9 cellular contexts compared by ENCODE assay signal in genomic region chr3:149534671-149535394, GRCh38.
DNase-seq lines count a peak whose midpoint lies in the region; ATAC-seq and TF ChIP-seq lines count a peak whose summit lies in the region.
"Had no signal": no experiment of that assay in that cellular context is flagged by ENCODE, and none has a peak within 500 bp of the region (broad histone marks: within the 10 kb centered on the region; RNA-seq: fewer than 3 reads in every experiment).

No MANE protein-coding gene starts in this region.

- 68% methylated on average over 7 of the region's 7 CpGs for WGBS in HUES64
- 62 to 74% (median 70%) methylated on average over 7 of the region's 7 CpGs for WGBS in spleen, 5 donors

- H3K9me3 ChIP-seq in HUES64 (ENCODE audit: insufficient read depth, low read depth, low read length) = no peaks in the 10 kb centered on the region
- no peaks in the 10 kb centered on the region for H3K9me3 ChIP-seq in SJSA1 (replicated peaks)
- no peaks in the 10 kb centered on the region for H3K9me3 ChIP-seq in spleen

- DNase-seq in SJSA1 (ENCODE audit: low read depth in 1 of 2, low spot score in 2 of 2) (peak; percentile 46 to 63), left cardiac atrium (peak; percentile 37), spleen (no peak)
- DNase-seq in stimulated activated CD4-positive, alpha-beta T cell treated with anti-CD3 and anti-CD28 coated beads, Interleukin-2, amount 100 ng/mL, for 24 hours = no peak

- H3K27me3 ChIP-seq in HUES64 (ENCODE audit: insufficient read depth, low read length) = no peaks in the 10 kb centered on the region
- H3K27me3 ChIP-seq in SJSA1 (replicated peaks) = no peaks in the 10 kb centered on the region
- no peaks in the 10 kb centered on the region for H3K27me3 ChIP-seq in spleen (replicated peaks in 1 of 7)

- H3K9ac ChIP-seq in HUES64 (ENCODE audit: low read depth, low read length) = no peak overlapping the region

- H3K27ac ChIP-seq in HUES64 (ENCODE audit: low read depth, low read length) = peak overlapping the region; percentile 49; the same call in 1 of the 2 replicates
- H3K27ac ChIP-seq in SJSA1 = peak overlapping the region; percentile 37
- peak overlapping the region in 7 of 8 donors; percentile 17 to 77 (median 36) for H3K27ac ChIP-seq in spleen
- H3K27ac ChIP-seq: epithelial cell of prostate had no signal

- TF ChIP-seq CTCF in spleen (IDR thresholded peaks at IDR 0.05 in 8 of 11, conservative IDR thresholded peaks at IDR 0.05 in 3 of 11) = no peak

- ATAC-seq in left cardiac atrium = peak in 1 of 2 donors; percentile 47
- no peak for ATAC-seq in HG03571 (IDR thresholded peaks at IDR 0.05; ENCODE audit: unreplicated experiment)
- no peak for ATAC-seq in HG03457 (IDR thresholded peaks at IDR 0.05; ENCODE audit: unreplicated experiment)
- ATAC-seq in GM21526 (IDR thresholded peaks at IDR 0.05; ENCODE audit: low FRiP score, unreplicated experiment) = no peak

- H3K36me3 ChIP-seq in HUES64 (ENCODE audit: insufficient read depth, low read length) = no peaks in the 10 kb centered on the region
- H3K36me3 ChIP-seq in SJSA1 = peaks cover 11% of the 10 kb centered on the region
- H3K36me3 ChIP-seq in spleen = no peaks in the 10 kb centered on the region

- H3K4me1 ChIP-seq in HUES64 (ENCODE audit: insufficient read depth, low read length) (peaks cover 34% of the 10 kb centered on the region), SJSA1 (replicated peaks) (peaks cover 68% of the 10 kb centered on the region), spleen (peaks cover 9 to 57% (median 39%) of the 10 kb centered on the region in 6 donors)

- no peak for TF ChIP-seq POLR2A in spleen (IDR thresholded peaks at IDR 0.05)

- no peak overlapping the region for H3K4me3 ChIP-seq in HUES64 (ENCODE audit: low read length)
- H3K4me3 ChIP-seq in SJSA1 = no peak overlapping the region
- no peak overlapping the region for H3K4me3 ChIP-seq in spleen

- intact Hi-C loops in left cardiac atrium (cut with DNase I) (loop anchor here in 1 of 2 donors (5.0 kb wide), 1 partner anchor 122 kb away; the partner anchor contains the start of gene WWTR1), spleen (cut with DNase I; ENCODE audit: low total_unique reads) (loop anchor here (10.0 kb wide), 1 partner anchor 120 kb away; the partner anchor contains the start of gene WWTR1)

Comparison
In these comparisons a context has a peak if more than half of its experiments do, and no peak if none do; other contexts are left out.
1. DNase-seq: peak in SJSA1 (2 of 2) and left cardiac atrium (single experiment); none in spleen (single experiment) and stimulated activated CD4-positive, alpha-beta T cell treated with anti-CD3 and anti-CD28 coated beads, Interleukin-2, amount 100 ng/mL, for 24 hours (0 of 2).
2. Peak in every context shown above with its lines, with median percentiles within 50 percentile points of each other: H3K27ac ChIP-seq.